Comparison of ENCODE assay signal across 1 cellular context in the genomic region with DNA sequence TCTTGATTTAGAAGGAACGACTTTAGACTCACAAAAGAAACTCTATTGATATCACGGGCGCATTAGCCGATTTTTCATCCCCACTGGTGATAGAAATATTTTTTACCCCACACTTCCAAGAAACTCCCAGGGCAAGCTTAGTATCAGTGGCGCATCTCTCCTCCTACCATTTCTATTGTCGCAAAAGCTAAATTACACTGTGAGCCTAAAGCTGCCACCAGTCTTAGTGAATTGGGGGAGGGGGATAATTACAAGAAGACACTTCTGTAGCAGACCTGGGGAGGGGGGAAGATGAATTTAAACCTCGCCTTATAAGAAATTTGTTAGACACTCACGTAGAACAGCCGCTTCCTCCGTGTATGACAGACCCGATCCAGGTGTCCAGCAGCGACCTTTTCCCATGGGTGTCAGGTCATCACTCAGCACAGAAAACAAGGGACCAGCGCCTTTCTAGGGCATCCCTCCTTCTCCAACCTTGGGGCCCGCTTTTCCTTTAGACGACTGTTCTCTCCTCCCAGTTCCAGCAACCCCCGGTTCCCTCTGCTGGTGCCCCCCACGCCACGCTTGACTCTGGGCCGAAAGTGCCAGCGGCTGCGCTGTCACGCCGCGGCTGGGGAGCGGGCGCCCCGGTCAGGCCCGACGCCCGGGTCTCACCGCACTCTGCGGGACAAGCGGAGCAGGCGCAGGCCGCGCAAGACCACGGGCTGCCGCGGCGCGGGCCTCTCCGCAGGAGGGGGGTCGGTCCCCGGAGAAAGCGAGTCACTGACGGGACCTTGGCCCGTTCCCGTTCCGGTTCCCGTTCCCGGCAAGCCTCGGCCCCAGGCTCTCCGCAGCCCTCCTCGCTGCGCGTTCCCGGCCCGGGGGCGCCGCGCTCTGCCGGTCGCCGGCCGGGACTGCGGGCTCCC.
TF ChIP-seq lines count a peak whose summit lies in the region.

No MANE protein-coding gene starts in this region.

TF ChIP-seq in K562, 482 proteins besides CTCF, POLR2A, EP300 and RAD21 (continued from another document and continues in another):
- TF ChIP-seq, protein P1, sequence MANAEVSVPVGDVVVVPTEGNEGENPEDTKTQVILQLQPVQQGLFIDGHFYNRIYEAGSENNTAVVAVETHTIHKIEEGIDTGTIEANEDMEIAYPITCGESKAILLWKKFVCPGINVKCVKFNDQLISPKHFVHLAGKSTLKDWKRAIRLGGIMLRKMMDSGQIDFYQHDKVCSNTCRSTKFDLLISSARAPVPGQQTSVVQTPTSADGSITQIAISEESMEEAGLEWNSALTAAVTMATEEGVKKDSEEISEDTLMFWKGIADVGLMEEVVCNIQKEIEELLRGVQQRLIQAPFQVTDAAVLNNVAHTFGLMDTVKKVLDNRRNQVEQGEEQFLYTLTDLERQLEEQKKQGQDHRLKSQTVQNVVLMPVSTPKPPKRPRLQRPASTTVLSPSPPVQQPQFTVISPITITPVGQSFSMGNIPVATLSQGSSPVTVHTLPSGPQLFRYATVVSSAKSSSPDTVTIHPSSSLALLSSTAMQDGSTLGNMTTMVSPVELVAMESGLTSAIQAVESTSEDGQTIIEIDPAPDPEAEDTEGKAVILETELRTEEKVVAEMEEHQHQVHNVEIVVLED (CRISPR knock-in tag; IDR thresholded peaks at IDR 0.05) = 0 out of 2 replicates have a peak, but pooled peaks have one; percentile 8
- no peak for TF ChIP-seq BMI1 (IDR thresholded peaks at IDR 0.05; ENCODE audit: low read length)
- no peak for TF ChIP-seq ZFPM2 (CRISPR knock-in tag; IDR thresholded peaks at IDR 0.05)
- 0 out of 2 replicates have a peak, but pooled peaks have one; percentile 68 for TF ChIP-seq FOXP1 (CRISPR knock-in tag; IDR thresholded peaks at IDR 0.05)
- TF ChIP-seq RBM17 (IDR thresholded peaks at IDR 0.05; ENCODE audit: borderline replicate concordance, low read depth, low read length) = no peak
- TF ChIP-seq KDM2B (CRISPR knock-in tag; IDR thresholded peaks at IDR 0.05) = 0 out of 2 replicates have a peak, but pooled peaks have one; percentile 39
- TF ChIP-seq, protein P2, sequence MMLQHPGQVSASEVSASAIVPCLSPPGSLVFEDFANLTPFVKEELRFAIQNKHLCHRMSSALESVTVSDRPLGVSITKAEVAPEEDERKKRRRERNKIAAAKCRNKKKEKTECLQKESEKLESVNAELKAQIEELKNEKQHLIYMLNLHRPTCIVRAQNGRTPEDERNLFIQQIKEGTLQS (IDR thresholded peaks at IDR 0.05) = no peak
- TF ChIP-seq, protein P2 (CRISPR knock-in tag; conservative IDR thresholded peaks at IDR 0.05) = 0 out of 2 replicates have a peak, but pooled peaks have one; percentile 32
- 0 out of 2 replicates have a peak, but pooled peaks have one; percentile 63 for TF ChIP-seq NR4A1 (CRISPR knock-in tag; IDR thresholded peaks at IDR 0.05)
- TF ChIP-seq NR4A1 (tag; IDR thresholded peaks at IDR 0.05) = no peak
- TF ChIP-seq ZNF644 (tag; IDR thresholded peaks at IDR 0.05; ENCODE audit: low read depth) = no peak
- no peak for TF ChIP-seq ZBTB17 (CRISPR knock-in tag; IDR thresholded peaks at IDR 0.05)
- no peak for TF ChIP-seq E2F5 (CRISPR knock-in tag; IDR thresholded peaks at IDR 0.05)
- TF ChIP-seq ZNF24 (IDR thresholded peaks at IDR 0.05) = 0 out of 2 replicates have a peak, but pooled peaks have one; percentile 37
- no peak for TF ChIP-seq PHTF2 (CRISPR knock-in tag; IDR thresholded peaks at IDR 0.05)
- TF ChIP-seq, protein P3, sequence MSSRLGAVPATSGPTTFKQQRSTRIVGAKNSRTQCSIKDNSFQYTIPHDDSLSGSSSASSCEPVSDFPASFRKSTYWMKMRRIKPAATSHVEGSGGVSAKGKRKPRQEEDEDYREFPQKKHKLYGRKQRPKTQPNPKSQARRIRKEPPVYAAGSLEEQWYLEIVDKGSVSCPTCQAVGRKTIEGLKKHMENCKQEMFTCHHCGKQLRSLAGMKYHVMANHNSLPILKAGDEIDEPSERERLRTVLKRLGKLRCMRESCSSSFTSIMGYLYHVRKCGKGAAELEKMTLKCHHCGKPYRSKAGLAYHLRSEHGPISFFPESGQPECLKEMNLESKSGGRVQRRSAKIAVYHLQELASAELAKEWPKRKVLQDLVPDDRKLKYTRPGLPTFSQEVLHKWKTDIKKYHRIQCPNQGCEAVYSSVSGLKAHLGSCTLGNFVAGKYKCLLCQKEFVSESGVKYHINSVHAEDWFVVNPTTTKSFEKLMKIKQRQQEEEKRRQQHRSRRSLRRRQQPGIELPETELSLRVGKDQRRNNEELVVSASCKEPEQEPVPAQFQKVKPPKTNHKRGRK (tag; IDR thresholded peaks at IDR 0.05) = peak; percentile 75
- TF ChIP-seq GABPB1 (CRISPR knock-in tag; IDR thresholded peaks at IDR 0.05) = peak; percentile 48; the same call in 1 of the 2 replicates
- peak; percentile 18; the same call in 1 of the 2 replicates for TF ChIP-seq NCOA6 (IDR thresholded peaks at IDR 0.05)
- no peak for TF ChIP-seq ZNF384 (IDR thresholded peaks at IDR 0.05; ENCODE audit: low read depth, low read length)
- 0 out of 2 replicates have a peak, but pooled peaks have one; percentile 44 for TF ChIP-seq ZNF76 (CRISPR knock-in tag; IDR thresholded peaks at IDR 0.05; ENCODE audit: borderline replicate concordance)
- TF ChIP-seq ZNF551 (CRISPR knock-in tag; IDR thresholded peaks at IDR 0.05) = no peak
- TF ChIP-seq GATAD2A (IDR thresholded peaks at IDR 0.05) = no peak
- TF ChIP-seq, protein P4, sequence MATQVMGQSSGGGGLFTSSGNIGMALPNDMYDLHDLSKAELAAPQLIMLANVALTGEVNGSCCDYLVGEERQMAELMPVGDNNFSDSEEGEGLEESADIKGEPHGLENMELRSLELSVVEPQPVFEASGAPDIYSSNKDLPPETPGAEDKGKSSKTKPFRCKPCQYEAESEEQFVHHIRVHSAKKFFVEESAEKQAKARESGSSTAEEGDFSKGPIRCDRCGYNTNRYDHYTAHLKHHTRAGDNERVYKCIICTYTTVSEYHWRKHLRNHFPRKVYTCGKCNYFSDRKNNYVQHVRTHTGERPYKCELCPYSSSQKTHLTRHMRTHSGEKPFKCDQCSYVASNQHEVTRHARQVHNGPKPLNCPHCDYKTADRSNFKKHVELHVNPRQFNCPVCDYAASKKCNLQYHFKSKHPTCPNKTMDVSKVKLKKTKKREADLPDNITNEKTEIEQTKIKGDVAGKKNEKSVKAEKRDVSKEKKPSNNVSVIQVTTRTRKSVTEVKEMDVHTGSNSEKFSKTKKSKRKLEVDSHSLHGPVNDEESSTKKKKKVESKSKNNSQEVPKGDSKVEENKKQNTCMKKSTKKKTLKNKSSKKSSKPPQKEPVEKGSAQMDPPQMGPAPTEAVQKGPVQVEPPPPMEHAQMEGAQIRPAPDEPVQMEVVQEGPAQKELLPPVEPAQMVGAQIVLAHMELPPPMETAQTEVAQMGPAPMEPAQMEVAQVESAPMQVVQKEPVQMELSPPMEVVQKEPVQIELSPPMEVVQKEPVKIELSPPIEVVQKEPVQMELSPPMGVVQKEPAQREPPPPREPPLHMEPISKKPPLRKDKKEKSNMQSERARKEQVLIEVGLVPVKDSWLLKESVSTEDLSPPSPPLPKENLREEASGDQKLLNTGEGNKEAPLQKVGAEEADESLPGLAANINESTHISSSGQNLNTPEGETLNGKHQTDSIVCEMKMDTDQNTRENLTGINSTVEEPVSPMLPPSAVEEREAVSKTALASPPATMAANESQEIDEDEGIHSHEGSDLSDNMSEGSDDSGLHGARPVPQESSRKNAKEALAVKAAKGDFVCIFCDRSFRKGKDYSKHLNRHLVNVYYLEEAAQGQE (CRISPR knock-in tag; IDR thresholded peaks at IDR 0.05; ENCODE audit: low read depth) = 0 out of 2 replicates have a peak, but pooled peaks have one; percentile 45
- no peak for TF ChIP-seq SMAD2 (IDR thresholded peaks at IDR 0.05; ENCODE audit: low read depth, low read length)
- TF ChIP-seq, protein P5, sequence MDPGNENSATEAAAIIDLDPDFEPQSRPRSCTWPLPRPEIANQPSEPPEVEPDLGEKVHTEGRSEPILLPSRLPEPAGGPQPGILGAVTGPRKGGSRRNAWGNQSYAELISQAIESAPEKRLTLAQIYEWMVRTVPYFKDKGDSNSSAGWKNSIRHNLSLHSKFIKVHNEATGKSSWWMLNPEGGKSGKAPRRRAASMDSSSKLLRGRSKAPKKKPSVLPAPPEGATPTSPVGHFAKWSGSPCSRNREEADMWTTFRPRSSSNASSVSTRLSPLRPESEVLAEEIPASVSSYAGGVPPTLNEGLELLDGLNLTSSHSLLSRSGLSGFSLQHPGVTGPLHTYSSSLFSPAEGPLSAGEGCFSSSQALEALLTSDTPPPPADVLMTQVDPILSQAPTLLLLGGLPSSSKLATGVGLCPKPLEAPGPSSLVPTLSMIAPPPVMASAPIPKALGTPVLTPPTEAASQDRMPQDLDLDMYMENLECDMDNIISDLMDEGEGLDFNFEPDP (CRISPR knock-in tag; IDR thresholded peaks at IDR 0.05) = no peak
- TF ChIP-seq, protein P6, sequence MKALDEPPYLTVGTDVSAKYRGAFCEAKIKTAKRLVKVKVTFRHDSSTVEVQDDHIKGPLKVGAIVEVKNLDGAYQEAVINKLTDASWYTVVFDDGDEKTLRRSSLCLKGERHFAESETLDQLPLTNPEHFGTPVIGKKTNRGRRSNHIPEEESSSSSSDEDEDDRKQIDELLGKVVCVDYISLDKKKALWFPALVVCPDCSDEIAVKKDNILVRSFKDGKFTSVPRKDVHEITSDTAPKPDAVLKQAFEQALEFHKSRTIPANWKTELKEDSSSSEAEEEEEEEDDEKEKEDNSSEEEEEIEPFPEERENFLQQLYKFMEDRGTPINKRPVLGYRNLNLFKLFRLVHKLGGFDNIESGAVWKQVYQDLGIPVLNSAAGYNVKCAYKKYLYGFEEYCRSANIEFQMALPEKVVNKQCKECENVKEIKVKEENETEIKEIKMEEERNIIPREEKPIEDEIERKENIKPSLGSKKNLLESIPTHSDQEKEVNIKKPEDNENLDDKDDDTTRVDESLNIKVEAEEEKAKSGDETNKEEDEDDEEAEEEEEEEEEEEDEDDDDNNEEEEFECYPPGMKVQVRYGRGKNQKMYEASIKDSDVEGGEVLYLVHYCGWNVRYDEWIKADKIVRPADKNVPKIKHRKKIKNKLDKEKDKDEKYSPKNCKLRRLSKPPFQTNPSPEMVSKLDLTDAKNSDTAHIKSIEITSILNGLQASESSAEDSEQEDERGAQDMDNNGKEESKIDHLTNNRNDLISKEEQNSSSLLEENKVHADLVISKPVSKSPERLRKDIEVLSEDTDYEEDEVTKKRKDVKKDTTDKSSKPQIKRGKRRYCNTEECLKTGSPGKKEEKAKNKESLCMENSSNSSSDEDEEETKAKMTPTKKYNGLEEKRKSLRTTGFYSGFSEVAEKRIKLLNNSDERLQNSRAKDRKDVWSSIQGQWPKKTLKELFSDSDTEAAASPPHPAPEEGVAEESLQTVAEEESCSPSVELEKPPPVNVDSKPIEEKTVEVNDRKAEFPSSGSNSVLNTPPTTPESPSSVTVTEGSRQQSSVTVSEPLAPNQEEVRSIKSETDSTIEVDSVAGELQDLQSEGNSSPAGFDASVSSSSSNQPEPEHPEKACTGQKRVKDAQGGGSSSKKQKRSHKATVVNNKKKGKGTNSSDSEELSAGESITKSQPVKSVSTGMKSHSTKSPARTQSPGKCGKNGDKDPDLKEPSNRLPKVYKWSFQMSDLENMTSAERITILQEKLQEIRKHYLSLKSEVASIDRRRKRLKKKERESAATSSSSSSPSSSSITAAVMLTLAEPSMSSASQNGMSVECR (CRISPR knock-in tag; IDR thresholded peaks at IDR 0.05) = peak; percentile 76; the same call in 1 of the 2 replicates
- TF ChIP-seq ZNF165 (CRISPR knock-in tag; IDR thresholded peaks at IDR 0.05; ENCODE audit: borderline replicate concordance) = 0 out of 2 replicates have a peak, but pooled peaks have one; percentile 21
- TF ChIP-seq HDAC3 (IDR thresholded peaks at IDR 0.05; ENCODE audit: borderline replicate concordance, partially characterized antibody) = no peak
- TF ChIP-seq COPS2 (conservative IDR thresholded peaks at IDR 0.05) = no peak
- no peak for TF ChIP-seq RAD51 (IDR thresholded peaks at IDR 0.05; ENCODE audit: borderline replicate concordance, low read depth)
- peak; percentile 49; the same call in 1 of the 2 replicates for TF ChIP-seq ZBTB9 (CRISPR knock-in tag; IDR thresholded peaks at IDR 0.05)
- TF ChIP-seq RNF2 (IDR thresholded peaks at IDR 0.05) = peak; percentile 37; the same call in 1 of the 2 replicates
- no peak for TF ChIP-seq THRA (IDR thresholded peaks at IDR 0.05)
